In genomic region chr13:33730147-33730546, GRCh38 we compare ENCODE assay signal across 13 cellular contexts.
DNase-seq lines count a peak whose midpoint lies in the region; ATAC-seq, FAIRE-seq and TF ChIP-seq lines count a peak whose summit lies in the region.
"Had no signal": no experiment of that assay in that cellular context is flagged by ENCODE, and none has a peak within 500 bp of the region (broad histone marks: within the 10 kb centered on the region; RNA-seq: fewer than 3 reads in every experiment).

No MANE protein-coding gene starts in this region.

- no peaks in the 10 kb centered on the region for H3F3A ChIP-seq in PC-9 (ENCODE audit: insufficient read depth, low read depth)

- DNase-seq in Karpas-422 (peak; percentile 91), GM12878 (ENCODE audit: low read depth, low spot score) (no peak), sciatic nerve (ENCODE audit: low spot score) (no peak), PC-9 (no peak), putamen (ENCODE audit: low spot score) (no peak), NCI-H446 treated with DMSO at 0.1 percent for 48 hours (lab: John Stamatoyannopoulos, UW) (no peak)
- DNase-seq: Kasumi-1, NCI-H2029 treated with DMSO at 0.1 percent for 48 hours had no signal

- no peaks in the 10 kb centered on the region for H3K9me2 ChIP-seq in Karpas-422 (replicated peaks; ENCODE audit: insufficient read depth, low read length)
- H3K9me2 ChIP-seq in PC-9 (ENCODE audit: insufficient read depth): no peaks in the 10 kb centered on the region

- peaks cover 4% of the 10 kb centered on the region; the same call in 1 of the 2 replicates for H3K79me2 ChIP-seq in Karpas-422 (ENCODE audit: low read length)
- H3K79me2 ChIP-seq in GM12878 (ENCODE audit: control insufficient read depth, insufficient read depth, low read length): no peaks in the 10 kb centered on the region
- H3K79me2 ChIP-seq in PC-9 (ENCODE audit: low read depth): no peaks in the 10 kb centered on the region

- H3K4me2 ChIP-seq in Karpas-422 (ENCODE audit: low read depth, low read length, poor library complexity, severe bottlenecking): peak overlapping the region; percentile 65
- H3K4me2 ChIP-seq in GM12878 (ENCODE audit: control insufficient read depth, insufficient read depth): peak overlapping the region; percentile 26; the same call in 1 of the 2 replicates
- no peak overlapping the region for H3K4me2 ChIP-seq in PC-9

- H3K4me3 ChIP-seq in Karpas-422 (ENCODE audit: low read length): 0 out of 2 replicates have a peak overlapping the region, but pooled peaks have one; percentile 16
- no peak overlapping the region for H3K4me3 ChIP-seq in GM12878
- H3K4me3 ChIP-seq in PC-9: no peak overlapping the region
- H3K4me3 ChIP-seq: cardiac muscle cell had no signal

- H3K27ac ChIP-seq in Karpas-422 (ENCODE audit: low read length) (peak overlapping the region; percentile 99), GM12878 (ENCODE audit: control insufficient read depth, insufficient read depth) (peak overlapping the region; percentile 96), PC-9 (no peak overlapping the region)
- H3K27ac ChIP-seq: cardiac muscle cell had no signal

- POLR2A ChIA-PET in GM12878 (lab: Charles Lee) (interaction anchor here (0.7 to 5.7 kb wide), 5 partner anchors 13 to 187 kb away, joined by 3 to 18 read pairs (median 3); no protein-coding TSS in a partner anchor), PC-9 (lab: Charles Lee; ENCODE audit: unreplicated experiment) (no interaction called here)

- H3K4me1 ChIP-seq in Karpas-422 (ENCODE audit: low read length) (peaks cover 81% of the 10 kb centered on the region), GM12878 (ENCODE audit: control insufficient read depth, insufficient read depth, low read length) (peaks cover 46% of the 10 kb centered on the region), PC-9 (replicated peaks; ENCODE audit: insufficient read depth) (no peaks in the 10 kb centered on the region)

- TF ChIP-seq EP300 in GM12878 (IDR thresholded peaks at IDR 0.05; ENCODE audit: borderline replicate concordance in 1 of 2, control insufficient read depth in 1 of 2, low read depth in 2 of 2, low read length in 2 of 2): peak in 1 of 2 experiments; percentile 30; a peak in 2 of 4 replicates

- TF ChIP-seq CTCF in GM12878 (IDR thresholded peaks at IDR 0.05 in 2 of 3, conservative IDR thresholded peaks at IDR 0.05 in 1 of 3; ENCODE audit: control insufficient read depth in 2 of 3, extremely low read depth in 1 of 3, insufficient read depth in 1 of 3, low read depth in 3 of 3, low read length in 3 of 3) (no peak), PC-9 (conservative IDR thresholded peaks at IDR 0.05) (no peak)

- no peak for FAIRE-seq in GM12878 (lab: Jason Lieb, UNC)
- FAIRE-seq: keratinocyte had no signal

- H2AFZ ChIP-seq in Karpas-422 (ENCODE audit: low read length) (no peak overlapping the region), GM12878 (ENCODE audit: control insufficient read depth, low read depth, low read length) (peak overlapping the region; percentile 25; the same call in 1 of the 2 replicates), PC-9 (no peak overlapping the region)

- peak overlapping the region; percentile 67 for H3K9ac ChIP-seq in Karpas-422 (ENCODE audit: low read length)
- peak overlapping the region; percentile 13; the same call in 1 of the 2 replicates for H3K9ac ChIP-seq in GM12878 (ENCODE audit: control insufficient read depth, insufficient read depth, low read length)

- CTCF ChIA-PET in GM12878 (lab: Yijun Ruan, JAX): interaction anchor here (0.8 to 3.3 kb wide), 6 partner anchors 9 to 523 kb away, joined by 3 to 29 read pairs (median 4); no protein-coding TSS in a partner anchor
- CTCF ChIA-PET in PC-9 (lab: Charles Lee): no interaction called here

- WGBS in GM12878 (ENCODE audit: insufficient coverage, insufficient replicate concordance, low lambda C conversion rate, missing lambda C conversion rate): 11% methylated on average over 1 of the region's 1 CpG

- no peaks in the 10 kb centered on the region for H3K27me3 ChIP-seq in Karpas-422 (ENCODE audit: low read length)
- no peaks in the 10 kb centered on the region for H3K27me3 ChIP-seq in GM12878 (replicated peaks in 1 of 2; ENCODE audit: control insufficient read depth in 2 of 2, insufficient read depth in 2 of 2, low read length in 1 of 2)
- H3K27me3 ChIP-seq in PC-9 (ENCODE audit: insufficient read depth, low read depth): no peaks in the 10 kb centered on the region
- H3K27me3 ChIP-seq: cardiac muscle cell had no signal

- BruUV-seq in GM12878 (replicated peaks; lab: Mats Ljungman, UMichigan): no TSS peak
- no TSS peak for BruUV-seq in PC-9 (replicated peaks; lab: Mats Ljungman, UMichigan)

- H3K9me3 ChIP-seq in Karpas-422 (ENCODE audit: low read length) (no peaks in the 10 kb centered on the region), GM12878 (replicated peaks; ENCODE audit: control insufficient read depth, insufficient read depth, low read length) (no peaks in the 10 kb centered on the region; the same call in 2 of the 3 replicates), PC-9 (ENCODE audit: insufficient read depth, low read depth) (no peaks in the 10 kb centered on the region)

- TF ChIP-seq RAD21 in GM12878 (IDR thresholded peaks at IDR 0.05; ENCODE audit: insufficient read depth, low read depth, low read length): peak; percentile 25; the same call in 1 of the 2 replicates

- ATAC-seq in GM18505 (IDR thresholded peaks at IDR 0.05; ENCODE audit: unreplicated experiment) (peak; percentile 36), GM12878 (peak; percentile 63), sciatic nerve (peak; percentile 54)
- ATAC-seq: activated naive CD4-positive, alpha-beta T cell treated with anti-CD3 and anti-CD28 coated beads, Interleukin-2, amount 50 U/mL, for 72 hours; SK-N-SH treated with all-trans-retinoic acid at 6 μM for 48 hours had no signal

- RAD21 ChIA-PET in GM12878 (lab: Charles Lee; ENCODE audit: unreplicated experiment): interaction anchor here (0.8 to 3.4 kb wide), 9 partner anchors 8 to 586 kb away, joined by 3 to 41 read pairs (median 3); no protein-coding TSS in a partner anchor

- in situ Hi-C loops in GM12878 (cut with MboI): no loop called here

- H4K20me1 ChIP-seq in Karpas-422 (ENCODE audit: insufficient read depth, low read depth, low read length): no peaks in the 10 kb centered on the region
- no peaks in the 10 kb centered on the region for H4K20me1 ChIP-seq in GM12878 (ENCODE audit: control insufficient read depth, insufficient read depth)
- H4K20me1 ChIP-seq in PC-9 (ENCODE audit: insufficient read depth): no peaks in the 10 kb centered on the region

- intact Hi-C loops in GM12878 (cut with micrococcal nuclease; ENCODE audit: unreplicated experiment): no loop called here
- intact Hi-C loops in sciatic nerve (cut with DNase I): no loop called here
- intact Hi-C loops in PC-9 (cut with micrococcal nuclease; ENCODE audit: unreplicated experiment): no loop called here

- TF ChIP-seq POLR2A in GM18505 (IDR thresholded peaks at IDR 0.05; ENCODE audit: borderline replicate concordance, extremely low read depth, insufficient read depth, insufficient read length) (peak; percentile 20), GM12878 (IDR thresholded peaks at IDR 0.05; ENCODE audit: low read depth, low read length) (no peak)

- SMC1A ChIA-PET in GM12878 (lab: Charles Lee; ENCODE audit: uncharacterized antibody, unreplicated experiment): interaction anchor here (0.6 to 5.1 kb wide), 17 partner anchors 8 to 1820 kb away, joined by 3 to 69 read pairs (median 5); partner anchors contain the start of gene RFC3

- H3K36me3 ChIP-seq in Karpas-422 (ENCODE audit: insufficient read depth, low read length) (peaks cover 18% of the 10 kb centered on the region), GM12878 (ENCODE audit: control insufficient read depth in 2 of 2, insufficient read depth in 2 of 2, low read length in 1 of 2) (no peaks in the 10 kb centered on the region), PC-9 (ENCODE audit: low read depth) (no peaks in the 10 kb centered on the region)
- H3K36me3 ChIP-seq: cardiac muscle cell had no signal

TF ChIP-seq in GM12878, 131 proteins besides CTCF, POLR2A, EP300 and RAD21 (continues in another document):
- TF ChIP-seq ZNF687 (IDR thresholded peaks at IDR 0.05): peak; percentile 66
